ENCODE assay signal across 20 cellular contexts in genomic region chr17:46958192-46958591, GRCh38. TPM values are rescaled to one million over a fixed set of nuclear protein-coding genes. Genes with fewer than 3 reads are reported as not detected.
"Had no signal": no experiment of that assay in that cellular context is flagged by ENCODE, and none has a peak within 500 bp of the region (broad histone marks: within the 10 kb centered on the region; RNA-seq: fewer than 3 reads in every experiment).

No MANE protein-coding gene starts in this region.

- H3K27ac Mint-ChIP-seq: activated CD4-positive, alpha-beta memory T cell treated with anti-CD3 and anti-CD28 coated beads, Interleukin-2, amount 10 ng/mL, durations not matched to agents 7 days and 5 days; activated CD8-positive, alpha-beta memory T cell treated with anti-CD3 and anti-CD28 coated beads, Interleukin-2, amount 10 ng/mL, durations not matched to agents 7 days and 5 days; nephron progenitor cell; stimulated activated naive B cell treated with anti-CD40 and anti-IgM and Interleukin-4, amounts not matched to agents 10 μg/mL and 1 μg/mL and 100 μg/mL, for 72 hours had no signal

- H3K27me3 ChIP-seq: colonic mucosa, gastrocnemius medialis, pancreas, spleen, thyroid gland had no signal

- H3K4me1 ChIP-seq: colonic mucosa, gastrocnemius medialis, pancreas, thyroid gland had no signal

- H3K4me3 Mint-ChIP-seq: activated CD4-positive, alpha-beta memory T cell treated with anti-CD3 and anti-CD28 coated beads, Interleukin-2, amount 10 ng/mL, durations not matched to agents 7 days and 5 days; activated CD8-positive, alpha-beta memory T cell treated with anti-CD3 and anti-CD28 coated beads, Interleukin-2, amount 10 ng/mL, durations not matched to agents 7 days and 5 days; activated naive CD8-positive, alpha-beta T cell; nephron progenitor cell; stimulated activated naive B cell treated with anti-CD40 and anti-IgM and Interleukin-4, amounts not matched to agents 10 μg/mL and 1 μg/mL and 100 μg/mL, for 72 hours had no signal

- H3K4me3 ChIP-seq: colonic mucosa, gastrocnemius medialis, heart left ventricle, pancreas, spleen, thyroid gland had no signal

- DNase-seq: activated CD4-positive, alpha-beta memory T cell treated with anti-CD3 and anti-CD28 coated beads, Interleukin-2, amount 10 ng/mL, durations not matched to agents 7 days and 5 days; activated CD4-positive, alpha-beta T cell treated with anti-CD3 and anti-CD28 coated beads for 48 hours; activated CD4-positive, CD25-positive, alpha-beta regulatory T cell; activated CD8-positive, alpha-beta memory T cell treated with anti-CD3 and anti-CD28 coated beads, Interleukin-2, amount 10 ng/mL, durations not matched to agents 7 days and 5 days; amniotic stem cell; central memory CD4-positive, alpha-beta T cell; colonic mucosa; erythroblast; gastrocnemius medialis; left ventricle myocardium superior; nephron progenitor cell; pancreas; stimulated activated naive B cell treated with anti-CD40 and anti-IgM and Interleukin-4, amounts not matched to agents 10 μg/mL and 1 μg/mL and 100 μg/mL, for 72 hours; T-helper 1 cell; T-helper 9 cell; thyroid gland had no signal

- H3K9me3 ChIP-seq: colonic mucosa, gastrocnemius medialis, heart left ventricle, pancreas, thyroid gland had no signal

- H3K36me3 ChIP-seq: colonic mucosa, gastrocnemius medialis, heart left ventricle, pancreas, thyroid gland had no signal

- H3K9me3 Mint-ChIP-seq: activated CD4-positive, alpha-beta memory T cell treated with anti-CD3 and anti-CD28 coated beads, Interleukin-2, amount 10 ng/mL, durations not matched to agents 7 days and 5 days had no signal

- H3K27ac ChIP-seq: colonic mucosa, gastrocnemius medialis, heart left ventricle, pancreas, spleen, thyroid gland had no signal

- H3K27me3 Mint-ChIP-seq: activated CD4-positive, alpha-beta memory T cell treated with anti-CD3 and anti-CD28 coated beads, Interleukin-2, amount 10 ng/mL, durations not matched to agents 7 days and 5 days; activated naive CD8-positive, alpha-beta T cell had no signal

- H3K4me1 Mint-ChIP-seq: nephron progenitor cell had no signal

RNA-seq across cellular contexts. Expression of gene RPRML, which starts 20.9 kb away (rescaled TPM):
- total RNA-seq: activated CD4-positive, alpha-beta memory T cell treated with anti-CD3 and anti-CD28 coated beads, Interleukin-2, amount 10 ng/mL, durations not matched to agents 7 days and 5 days; activated CD8-positive, alpha-beta memory T cell treated with anti-CD3 and anti-CD28 coated beads, Interleukin-2, amount 10 ng/mL, durations not matched to agents 7 days and 5 days; colonic mucosa; spleen; thyroid gland; ureter had no signal
- polyA plus RNA-seq: spleen had no signal
